1 cellular context compared by ENCODE assay signal in genomic region chr2:84653302-84653701, GRCh38.
TF ChIP-seq lines count a peak whose summit lies in the region.

No MANE protein-coding gene starts in this region.

TF ChIP-seq in K562, 482 proteins besides CTCF, POLR2A, EP300 and RAD21 (continued from another document):
- TF ChIP-seq, protein P1, sequence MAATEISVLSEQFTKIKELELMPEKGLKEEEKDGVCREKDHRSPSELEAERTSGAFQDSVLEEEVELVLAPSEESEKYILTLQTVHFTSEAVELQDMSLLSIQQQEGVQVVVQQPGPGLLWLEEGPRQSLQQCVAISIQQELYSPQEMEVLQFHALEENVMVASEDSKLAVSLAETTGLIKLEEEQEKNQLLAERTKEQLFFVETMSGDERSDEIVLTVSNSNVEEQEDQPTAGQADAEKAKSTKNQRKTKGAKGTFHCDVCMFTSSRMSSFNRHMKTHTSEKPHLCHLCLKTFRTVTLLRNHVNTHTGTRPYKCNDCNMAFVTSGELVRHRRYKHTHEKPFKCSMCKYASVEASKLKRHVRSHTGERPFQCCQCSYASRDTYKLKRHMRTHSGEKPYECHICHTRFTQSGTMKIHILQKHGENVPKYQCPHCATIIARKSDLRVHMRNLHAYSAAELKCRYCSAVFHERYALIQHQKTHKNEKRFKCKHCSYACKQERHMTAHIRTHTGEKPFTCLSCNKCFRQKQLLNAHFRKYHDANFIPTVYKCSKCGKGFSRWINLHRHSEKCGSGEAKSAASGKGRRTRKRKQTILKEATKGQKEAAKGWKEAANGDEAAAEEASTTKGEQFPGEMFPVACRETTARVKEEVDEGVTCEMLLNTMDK (IDR thresholded peaks at IDR 0.05; ENCODE audit: borderline replicate concordance, insufficient read depth, low read depth, low read length, poor library complexity, severe bottlenecking) = no peak
- no peak for TF ChIP-seq ZNF165 (CRISPR knock-in tag; IDR thresholded peaks at IDR 0.05; ENCODE audit: borderline replicate concordance)
- TF ChIP-seq RBM34 (IDR thresholded peaks at IDR 0.05; ENCODE audit: borderline replicate concordance, insufficient read depth, low read length) = no peak
- TF ChIP-seq BRD9 (IDR thresholded peaks at IDR 0.05; ENCODE audit: low read depth, partially characterized antibody) = no peak
- no peak for TF ChIP-seq CHD4 (IDR thresholded peaks at IDR 0.05; ENCODE audit: insufficient read depth, insufficient replicate concordance, low read depth, low read length, poor library complexity, severe bottlenecking)
- TF ChIP-seq FOXP1 (CRISPR knock-in tag; IDR thresholded peaks at IDR 0.05) = no peak
- TF ChIP-seq ZNF134 (CRISPR knock-in tag; conservative IDR thresholded peaks at IDR 0.05) = no peak
- no peak for TF ChIP-seq PHF8 (IDR thresholded peaks at IDR 0.05; ENCODE audit: borderline replicate concordance, low read length)
- no peak for TF ChIP-seq SLC30A9 (CRISPR knock-in tag; IDR thresholded peaks at IDR 0.05)
- no peak for TF ChIP-seq SUPT5H (IDR thresholded peaks at IDR 0.05)
- TF ChIP-seq FOXA3 (CRISPR knock-in tag; conservative IDR thresholded peaks at IDR 0.05 in 1 of 2, IDR thresholded peaks at IDR 0.05 in 1 of 2) = no peak
- TF ChIP-seq IRF2 (CRISPR knock-in tag; IDR thresholded peaks at IDR 0.05) = no peak
- TF ChIP-seq, protein P2, sequence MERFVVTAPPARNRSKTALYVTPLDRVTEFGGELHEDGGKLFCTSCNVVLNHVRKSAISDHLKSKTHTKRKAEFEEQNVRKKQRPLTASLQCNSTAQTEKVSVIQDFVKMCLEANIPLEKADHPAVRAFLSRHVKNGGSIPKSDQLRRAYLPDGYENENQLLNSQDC (CRISPR knock-in tag; IDR thresholded peaks at IDR 0.05) = no peak
